ENCODE assay signal across 1 cellular context in genomic region chr3:194281766-194282165, GRCh38.
TF ChIP-seq lines count a peak whose summit lies in the region.

No MANE protein-coding gene starts in this region.

TF ChIP-seq in WTC11, 78 proteins besides CTCF, POLR2A, EP300 and RAD21 (continued from another document):
- TF ChIP-seq STAT6 (CRISPR knock-in tag; conservative IDR thresholded peaks at IDR 0.05; ENCODE audit: low read depth) (no peak), JUN (CRISPR knock-in tag; IDR thresholded peaks at IDR 0.05) (no peak), HMGA2 (CRISPR knock-in tag; IDR thresholded peaks at IDR 0.05) (no peak)
